Comparison of ENCODE assay signal across 1 cellular context in genomic region chr1:167826127-167826526, GRCh38.
TF ChIP-seq lines count a peak whose summit lies in the region.

No MANE protein-coding gene starts in this region.

TF ChIP-seq in K562, 482 proteins besides CTCF, POLR2A, EP300 and RAD21 (continued from another document and continues in another):
- TF ChIP-seq CUX1 (CRISPR knock-in tag; IDR thresholded peaks at IDR 0.05) (0 out of 2 replicates have a peak, but pooled peaks have one; percentile 31), ZNF707 (CRISPR knock-in tag; conservative IDR thresholded peaks at IDR 0.05) (no peak), SIN3B (IDR thresholded peaks at IDR 0.05; ENCODE audit: low read depth) (0 out of 2 replicates have a peak, but pooled peaks have one; percentile 39), RAD51 (IDR thresholded peaks at IDR 0.05; ENCODE audit: borderline replicate concordance, low read depth) (no peak), ZNF764 (CRISPR knock-in tag; IDR thresholded peaks at IDR 0.05; ENCODE audit: low read depth) (no peak), DNMT1 (IDR thresholded peaks at IDR 0.05) (no peak), ELF1 (tag; IDR thresholded peaks at IDR 0.05) (no peak), HDAC3 (IDR thresholded peaks at IDR 0.05; ENCODE audit: borderline replicate concordance, partially characterized antibody) (no peak), HES1 (IDR thresholded peaks at IDR 0.05; ENCODE audit: low read depth) (no peak), ZBTB7A (IDR thresholded peaks at IDR 0.05; ENCODE audit: borderline replicate concordance, control insufficient read depth, low read depth, low read length) (no peak), ATF7 (IDR thresholded peaks at IDR 0.05) (no peak), CLOCK (CRISPR knock-in tag; IDR thresholded peaks at IDR 0.05; ENCODE audit: borderline replicate concordance) (no peak), ZNF696 (CRISPR knock-in tag; conservative IDR thresholded peaks at IDR 0.05) (no peak), TFAM (CRISPR knock-in tag; conservative IDR thresholded peaks at IDR 0.05) (no peak), POLR2H (tag; IDR thresholded peaks at IDR 0.05; ENCODE audit: low read depth) (0 out of 2 replicates have a peak, but pooled peaks have one; percentile 48), RBM39 (optimal IDR thresholded peaks at IDR 0.05; ENCODE audit: low read depth, low read length) (no peak), NCOA6 (IDR thresholded peaks at IDR 0.05) (no peak), MCM2 (IDR thresholded peaks at IDR 0.05; ENCODE audit: low read depth) (no peak), ZC3H8 (IDR thresholded peaks at IDR 0.05) (no peak), MYC (IDR thresholded peaks at IDR 0.05; ENCODE audit: low read depth, low read length) (no peak), MYC (CRISPR knock-in tag; IDR thresholded peaks at IDR 0.05; ENCODE audit: borderline replicate concordance, low read depth) (peak; percentile 57; the same call in 1 of the 2 replicates), CTCFL (IDR thresholded peaks at IDR 0.05; ENCODE audit: borderline replicate concordance, insufficient read depth, low read depth, low read length, poor library complexity, severe bottlenecking) (no peak)
- TF ChIP-seq, protein P1, sequence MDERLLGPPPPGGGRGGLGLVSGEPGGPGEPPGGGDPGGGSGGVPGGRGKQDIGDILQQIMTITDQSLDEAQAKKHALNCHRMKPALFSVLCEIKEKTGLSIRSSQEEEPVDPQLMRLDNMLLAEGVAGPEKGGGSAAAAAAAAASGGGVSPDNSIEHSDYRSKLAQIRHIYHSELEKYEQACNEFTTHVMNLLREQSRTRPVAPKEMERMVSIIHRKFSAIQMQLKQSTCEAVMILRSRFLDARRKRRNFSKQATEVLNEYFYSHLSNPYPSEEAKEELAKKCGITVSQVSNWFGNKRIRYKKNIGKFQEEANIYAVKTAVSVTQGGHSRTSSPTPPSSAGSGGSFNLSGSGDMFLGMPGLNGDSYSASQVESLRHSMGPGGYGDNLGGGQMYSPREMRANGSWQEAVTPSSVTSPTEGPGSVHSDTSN (CRISPR knock-in tag; IDR thresholded peaks at IDR 0.05; ENCODE audit: low read depth): no peak
- TF ChIP-seq, protein P1 (tag; conservative IDR thresholded peaks at IDR 0.05; ENCODE audit: low read depth): no peak
- TF ChIP-seq, protein P2, sequence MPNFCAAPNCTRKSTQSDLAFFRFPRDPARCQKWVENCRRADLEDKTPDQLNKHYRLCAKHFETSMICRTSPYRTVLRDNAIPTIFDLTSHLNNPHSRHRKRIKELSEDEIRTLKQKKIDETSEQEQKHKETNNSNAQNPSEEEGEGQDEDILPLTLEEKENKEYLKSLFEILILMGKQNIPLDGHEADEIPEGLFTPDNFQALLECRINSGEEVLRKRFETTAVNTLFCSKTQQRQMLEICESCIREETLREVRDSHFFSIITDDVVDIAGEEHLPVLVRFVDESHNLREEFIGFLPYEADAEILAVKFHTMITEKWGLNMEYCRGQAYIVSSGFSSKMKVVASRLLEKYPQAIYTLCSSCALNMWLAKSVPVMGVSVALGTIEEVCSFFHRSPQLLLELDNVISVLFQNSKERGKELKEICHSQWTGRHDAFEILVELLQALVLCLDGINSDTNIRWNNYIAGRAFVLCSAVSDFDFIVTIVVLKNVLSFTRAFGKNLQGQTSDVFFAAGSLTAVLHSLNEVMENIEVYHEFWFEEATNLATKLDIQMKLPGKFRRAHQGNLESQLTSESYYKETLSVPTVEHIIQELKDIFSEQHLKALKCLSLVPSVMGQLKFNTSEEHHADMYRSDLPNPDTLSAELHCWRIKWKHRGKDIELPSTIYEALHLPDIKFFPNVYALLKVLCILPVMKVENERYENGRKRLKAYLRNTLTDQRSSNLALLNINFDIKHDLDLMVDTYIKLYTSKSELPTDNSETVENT (CRISPR knock-in tag; IDR thresholded peaks at IDR 0.05): no peak
- TF ChIP-seq, protein P3, sequence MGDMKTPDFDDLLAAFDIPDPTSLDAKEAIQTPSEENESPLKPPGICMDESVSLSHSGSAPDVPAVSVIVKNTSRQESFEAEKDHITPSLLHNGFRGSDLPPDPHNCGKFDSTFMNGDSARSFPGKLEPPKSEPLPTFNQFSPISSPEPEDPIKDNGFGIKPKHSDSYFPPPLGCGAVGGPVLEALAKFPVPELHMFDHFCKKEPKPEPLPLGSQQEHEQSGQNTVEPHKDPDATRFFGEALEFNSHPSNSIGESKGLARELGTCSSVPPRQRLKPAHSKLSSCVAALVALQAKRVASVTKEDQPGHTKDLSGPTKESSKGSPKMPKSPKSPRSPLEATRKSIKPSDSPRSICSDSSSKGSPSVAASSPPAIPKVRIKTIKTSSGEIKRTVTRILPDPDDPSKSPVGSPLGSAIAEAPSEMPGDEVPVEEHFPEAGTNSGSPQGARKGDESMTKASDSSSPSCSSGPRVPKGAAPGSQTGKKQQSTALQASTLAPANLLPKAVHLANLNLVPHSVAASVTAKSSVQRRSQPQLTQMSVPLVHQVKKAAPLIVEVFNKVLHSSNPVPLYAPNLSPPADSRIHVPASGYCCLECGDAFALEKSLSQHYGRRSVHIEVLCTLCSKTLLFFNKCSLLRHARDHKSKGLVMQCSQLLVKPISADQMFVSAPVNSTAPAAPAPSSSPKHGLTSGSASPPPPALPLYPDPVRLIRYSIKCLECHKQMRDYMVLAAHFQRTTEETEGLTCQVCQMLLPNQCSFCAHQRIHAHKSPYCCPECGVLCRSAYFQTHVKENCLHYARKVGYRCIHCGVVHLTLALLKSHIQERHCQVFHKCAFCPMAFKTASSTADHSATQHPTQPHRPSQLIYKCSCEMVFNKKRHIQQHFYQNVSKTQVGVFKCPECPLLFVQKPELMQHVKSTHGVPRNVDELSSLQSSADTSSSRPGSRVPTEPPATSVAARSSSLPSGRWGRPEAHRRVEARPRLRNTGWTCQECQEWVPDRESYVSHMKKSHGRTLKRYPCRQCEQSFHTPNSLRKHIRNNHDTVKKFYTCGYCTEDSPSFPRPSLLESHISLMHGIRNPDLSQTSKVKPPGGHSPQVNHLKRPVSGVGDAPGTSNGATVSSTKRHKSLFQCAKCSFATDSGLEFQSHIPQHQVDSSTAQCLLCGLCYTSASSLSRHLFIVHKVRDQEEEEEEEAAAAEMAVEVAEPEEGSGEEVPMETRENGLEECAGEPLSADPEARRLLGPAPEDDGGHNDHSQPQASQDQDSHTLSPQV (IDR thresholded peaks at IDR 0.05): peak; percentile 47
- TF ChIP-seq, protein P4, sequence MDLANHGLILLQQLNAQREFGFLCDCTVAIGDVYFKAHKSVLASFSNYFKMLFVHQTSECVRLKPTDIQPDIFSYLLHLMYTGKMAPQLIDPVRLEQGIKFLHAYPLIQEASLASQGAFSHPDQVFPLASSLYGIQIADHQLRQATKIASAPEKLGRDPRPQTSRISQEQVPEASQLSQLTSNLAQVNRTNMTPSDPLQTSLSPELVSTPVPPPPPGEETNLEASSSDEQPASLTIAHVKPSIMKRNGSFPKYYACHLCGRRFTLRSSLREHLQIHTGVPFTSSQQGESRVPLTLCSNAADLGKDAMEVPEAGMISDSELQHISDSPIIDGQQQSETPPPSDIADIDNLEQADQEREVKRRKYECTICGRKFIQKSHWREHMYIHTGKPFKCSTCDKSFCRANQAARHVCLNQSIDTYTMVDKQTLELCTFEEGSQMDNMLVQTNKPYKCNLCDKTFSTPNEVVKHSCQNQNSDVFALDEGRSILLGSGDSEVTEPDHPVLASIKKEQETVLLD (IDR thresholded peaks at IDR 0.05): no peak
- TF ChIP-seq, protein P5, sequence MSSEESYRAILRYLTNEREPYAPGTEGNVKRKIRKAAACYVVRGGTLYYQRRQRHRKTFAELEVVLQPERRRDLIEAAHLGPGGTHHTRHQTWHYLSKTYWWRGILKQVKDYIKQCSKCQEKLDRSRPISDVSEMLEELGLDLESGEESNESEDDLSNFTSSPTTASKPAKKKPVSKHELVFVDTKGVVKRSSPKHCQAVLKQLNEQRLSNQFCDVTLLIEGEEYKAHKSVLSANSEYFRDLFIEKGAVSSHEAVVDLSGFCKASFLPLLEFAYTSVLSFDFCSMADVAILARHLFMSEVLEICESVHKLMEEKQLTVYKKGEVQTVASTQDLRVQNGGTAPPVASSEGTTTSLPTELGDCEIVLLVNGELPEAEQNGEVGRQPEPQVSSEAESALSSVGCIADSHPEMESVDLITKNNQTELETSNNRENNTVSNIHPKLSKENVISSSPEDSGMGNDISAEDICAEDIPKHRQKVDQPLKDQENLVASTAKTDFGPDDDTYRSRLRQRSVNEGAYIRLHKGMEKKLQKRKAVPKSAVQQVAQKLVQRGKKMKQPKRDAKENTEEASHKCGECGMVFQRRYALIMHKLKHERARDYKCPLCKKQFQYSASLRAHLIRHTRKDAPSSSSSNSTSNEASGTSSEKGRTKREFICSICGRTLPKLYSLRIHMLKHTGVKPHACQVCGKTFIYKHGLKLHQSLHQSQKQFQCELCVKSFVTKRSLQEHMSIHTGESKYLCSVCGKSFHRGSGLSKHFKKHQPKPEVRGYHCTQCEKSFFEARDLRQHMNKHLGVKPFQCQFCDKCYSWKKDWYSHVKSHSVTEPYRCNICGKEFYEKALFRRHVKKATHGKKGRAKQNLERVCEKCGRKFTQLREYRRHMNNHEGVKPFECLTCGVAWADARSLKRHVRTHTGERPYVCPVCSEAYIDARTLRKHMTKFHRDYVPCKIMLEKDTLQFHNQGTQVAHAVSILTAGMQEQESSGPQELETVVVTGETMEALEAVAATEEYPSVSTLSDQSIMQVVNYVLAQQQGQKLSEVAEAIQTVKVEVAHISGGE (CRISPR knock-in tag; IDR thresholded peaks at IDR 0.05): 0 out of 6 replicates have a peak, but pooled peaks of 1 of the 3 experiments have one; percentile 6
